ENCODE assay signal across 8 cellular contexts in genomic region chr9:36166150-36166927, GRCh38. TPM values are rescaled to one million over a fixed set of nuclear protein-coding genes. Genes with fewer than 3 reads are reported as not detected.
DNase-seq lines count a peak whose midpoint lies in the region; ATAC-seq and TF ChIP-seq lines count a peak whose summit lies in the region.

No MANE protein-coding gene starts in this region.

- H3K4me1 ChIP-seq in OCI-LY1 (ENCODE audit: insufficient read depth, low read length, severe bottlenecking) = peaks cover 9% of the 10 kb centered on the region
- H3K4me1 ChIP-seq in esophagus muscularis mucosa = peaks cover 16 to 58% (median 57%) of the 10 kb centered on the region in 4 donors

- H3F3A ChIP-seq in OCI-LY1 (ENCODE audit: insufficient read depth, low read length) = no peaks in the 10 kb centered on the region

- H3K4me3 ChIP-seq in BJ (ENCODE audit: low read depth, low read length) (peak overlapping the region; percentile 57), OCI-LY1 (ENCODE audit: low read depth, low read length, poor library complexity, severe bottlenecking) (peak overlapping the region; percentile 59), esophagus muscularis mucosa (peak overlapping the region; percentile 56 to 67 (median 65))

- ATAC-seq in GM19324 (IDR thresholded peaks at IDR 0.05; ENCODE audit: low FRiP score, unreplicated experiment) = peak; percentile 79

- H3K9me2 ChIP-seq in OCI-LY1 (ENCODE audit: low read depth, low read length) = no peaks in the 10 kb centered on the region

- H4K20me1 ChIP-seq in OCI-LY1 (ENCODE audit: insufficient read depth, low read length) = no peaks in the 10 kb centered on the region

- TF ChIP-seq POLR2A in esophagus muscularis mucosa (IDR thresholded peaks at IDR 0.05; ENCODE audit: low read depth) = no peak

- H3K27ac ChIP-seq in OCI-LY1 (ENCODE audit: low read depth, low read length, poor library complexity, severe bottlenecking) (no peak overlapping the region), esophagus muscularis mucosa (replicated peaks in 1 of 4) (peak overlapping the region; percentile 80 to 88 (median 87))

- H3K27me3 ChIP-seq in BJ (ENCODE audit: control insufficient read depth, insufficient read depth, low read length) = no peaks in the 10 kb centered on the region
- H3K27me3 ChIP-seq in OCI-LY1 (ENCODE audit: insufficient read depth, low read length) = 0 out of 2 replicates have a peak, but pooled peaks cover 9% of the 10 kb centered on the region
- no peaks in the 10 kb centered on the region for H3K27me3 ChIP-seq in esophagus muscularis mucosa

- H3K36me3 ChIP-seq in BJ (ENCODE audit: control insufficient read depth, insufficient read depth, low read length) (no peaks in the 10 kb centered on the region; the same call in 1 of the 2 replicates), OCI-LY1 (ENCODE audit: insufficient read depth, low read length) (no peaks in the 10 kb centered on the region), esophagus muscularis mucosa (peaks cover 0 to 6% (median 0%) of the 10 kb centered on the region in 4 donors)

- no peak overlapping the region for H2AFZ ChIP-seq in OCI-LY1 (ENCODE audit: low read length)

- no peak for TF ChIP-seq EP300 in esophagus muscularis mucosa (IDR thresholded peaks at IDR 0.05)

- H3K9me3 ChIP-seq in OCI-LY1 (ENCODE audit: low read length) (no peaks in the 10 kb centered on the region), esophagus muscularis mucosa (no peaks in the 10 kb centered on the region)

- peak overlapping the region; percentile 89 for H3K4me2 ChIP-seq in OCI-LY1 (ENCODE audit: low read length)

- intact Hi-C loops in esophagus muscularis mucosa (cut with DNase I) = loop anchor here (1.0 to 5.0 kb wide), 3 partner anchors 26 to 63 kb away; no protein-coding TSS in a partner anchor

- H3K9ac ChIP-seq in OCI-LY1 (ENCODE audit: low read length) = no peak overlapping the region; the same call in 1 of the 2 replicates

- no peaks in the 10 kb centered on the region for H3K79me2 ChIP-seq in OCI-LY1 (ENCODE audit: insufficient read depth, low read length)

- CTCF ChIA-PET in BJ (lab: Yijun Ruan, JAX) = interaction anchor here (0.5 to 7.4 kb wide), 37 partner anchors 9 to 261 kb away, joined by 3 to 77 read pairs (median 4); partner anchors contain the start of genes CLTA, GLIPR2 and OR2S2

- TF ChIP-seq CTCF in BJ (IDR thresholded peaks at IDR 0.05; ENCODE audit: insufficient read depth, low read depth, low read length) = peak; percentile 80
- peak; percentile 92 for TF ChIP-seq CTCF in OCI-LY1 (IDR thresholded peaks at IDR 0.05; ENCODE audit: low read length)
- TF ChIP-seq CTCF in esophagus muscularis mucosa (IDR thresholded peaks at IDR 0.05) = peak; percentile 82 to 96 (median 94)

- WGBS in esophagus muscularis mucosa = 3% methylated on average over 14 of the region's 59 CpGs

- POLR2A ChIA-PET in BJ (lab: Charles Lee) = interaction anchor here (0.6 to 0.7 kb wide), 2 partner anchors 31 to 169 kb away, joined by 3 to 9 read pairs; no protein-coding TSS in a partner anchor

- DNase-seq in BJ (ENCODE audit: low read depth) (no peak), HPDE6-E6E7 (ENCODE audit: extremely low spot score) (peak; percentile 88), activated T-cell treated with anti-CD3 and anti-CD28 coated beads for 48 hours (ENCODE audit: low read depth) (peak; percentile 86), esophagus muscularis mucosa (ENCODE audit: extremely low spot score) (peak; percentile 96), myocyte (ENCODE audit: low read depth) (peak; percentile 87)
- DNase-seq in stimulated activated CD8-positive, alpha-beta memory T cell treated with anti-CD3 and anti-CD28 coated beads, Interleukin-7, amount 100 ng/mL, for 1 hour (ENCODE audit: low read depth in 2 of 2) = peak; percentile 69 to 76

RNA-seq across cellular contexts. Expression of gene CCIN, which starts 2.8 kb away (rescaled TPM):
- 0.51 and 1.7 TPM in 2 replicates for polyA plus RNA-seq in BJ (2011; rRNA removed)
- polyA minus RNA-seq in BJ (2011; rRNA and poly(A)+ RNA removed) = 0.38 and 0.77 TPM in 2 replicates
- total RNA-seq in esophagus muscularis mucosa (1 to 10 TPM in 1 of 4 donors, under 1 TPM in 3; 0.39 to 1.0 (median 0.46) TPM), myocyte (0.26 and 1.2 TPM in 2 replicates)
- polyA plus RNA-seq in myocyte (2012) = 2.3 TPM

RNA-seq across cellular contexts. Expression of gene CLTA, which starts 24.4 kb away (rescaled TPM):
- 197 and 212 TPM in 2 replicates for polyA plus RNA-seq in BJ (2011; rRNA removed)
- 61.6 and 63.2 TPM in 2 replicates for polyA minus RNA-seq in BJ (2011; rRNA and poly(A)+ RNA removed)
- 100 to 1,000 TPM; 125 to 178 (median 159) TPM for total RNA-seq in esophagus muscularis mucosa
- 186 and 193 TPM in 2 replicates for total RNA-seq in myocyte
- 251 TPM for polyA plus RNA-seq in myocyte (2012)

RNA-seq across cellular contexts. Expression of gene GLIPR2, which starts 29.8 kb away (rescaled TPM):
- 23.7 and 26.3 TPM in 2 replicates for polyA plus RNA-seq in BJ (2011; rRNA removed)
- 13.6 and 20.3 TPM in 2 replicates for polyA minus RNA-seq in BJ (2011; rRNA and poly(A)+ RNA removed)
- total RNA-seq in esophagus muscularis mucosa (10 to 100 TPM; 51.3 to 84.9 (median 59.6) TPM), myocyte (24.2 and 26.7 TPM in 2 replicates)
- polyA plus RNA-seq in myocyte (2012) = 67.3 TPM
